ENCODE assay signal across 13 cellular contexts in genomic region chr10:110850099-110850498, GRCh38.
"Had no signal": no experiment of that assay in that cellular context is flagged by ENCODE, and none has a peak within 500 bp of the region (broad histone marks: within the 10 kb centered on the region; RNA-seq: fewer than 3 reads in every experiment).

No MANE protein-coding gene starts in this region.

- ATAC-seq: gastroesophageal sphincter, left ventricle myocardium superior, WTC11 had no signal

- H3K36me3 ChIP-seq: gastroesophageal sphincter, neutrophil, thyroid gland, uterus had no signal

- H3K9me3 ChIP-seq: gastroesophageal sphincter, neutrophil, thyroid gland, uterus had no signal

- H3K4me3 ChIP-seq: gastroesophageal sphincter, thyroid gland, uterus had no signal

- H3K27me3 ChIP-seq: gastroesophageal sphincter, neutrophil, thyroid gland, uterus had no signal

- DNase-seq: activated CD4-positive, alpha-beta T cell treated with anti-CD3 and anti-CD28 coated beads, Interleukin-2, amount 10 ng/mL, durations not matched to agents 24 days and 14 days; activated T-cell treated with anti-CD3 and anti-CD28 coated beads, Interleukin-2, amount 50 U/mL, for 24 hours; effector memory CD4-positive, alpha-beta T cell; kidney; left ventricle myocardium superior; stimulated activated CD4-positive, alpha-beta T cell treated with anti-CD3 and anti-CD28 coated beads, Interleukin-15, amount 100 ng/mL, for 24 hours; stimulated activated CD4-positive, alpha-beta T cell treated with anti-CD3 and anti-CD28 coated beads, Interleukin-4, amount 100 ng/mL, for 24 hours; thyroid gland; uterus had no signal

- H3K27me3 Mint-ChIP-seq: activated CD4-positive, alpha-beta T cell treated with anti-CD3 and anti-CD28 coated beads, Interleukin-2, amount 10 ng/mL, durations not matched to agents 24 days and 14 days; activated T-cell treated with anti-CD3 and anti-CD28 coated beads, Interleukin-2, amount 50 U/mL, for 24 hours had no signal

- H3K27ac Mint-ChIP-seq: WTC11 had no signal

- H3K4me1 ChIP-seq: gastroesophageal sphincter, uterus had no signal

- H3K4me3 Mint-ChIP-seq: WTC11 had no signal

- H3K9me3 Mint-ChIP-seq: activated CD4-positive, alpha-beta T cell treated with anti-CD3 and anti-CD28 coated beads, Interleukin-2, amount 10 ng/mL, durations not matched to agents 24 days and 14 days; T-helper 1 cell treated with Interleukin-12 subunit alpha and Interleukin-12 subunit beta and Interleukin-4 antibody, amounts not matched to agents 30 μg/mL and 1 μg/mL, for 36 hours had no signal

- H3K36me3 Mint-ChIP-seq: WTC11 had no signal
